In genomic region chr12:1117970-1118563, GRCh38 we compare ENCODE assay signal across 8 cellular contexts.
A peak's percentile ranks its signal among the peaks of the same experiment; 100 is the strongest.
DNase-seq lines count a peak whose midpoint lies in the region; ATAC-seq lines count a peak whose summit lies in the region.

No MANE protein-coding gene starts in this region.

- no peaks in the 10 kb centered on the region for H3K9me3 ChIP-seq in effector memory CD4-positive, alpha-beta T cell (ENCODE audit: control insufficient read depth, low read length)

- no peak overlapping the region for H3K27ac Mint-ChIP-seq in activated CD4-positive, alpha-beta memory T cell treated with anti-CD3 and anti-CD28 coated beads for 36 hours
- H3K27ac Mint-ChIP-seq in memory B cell: no peak overlapping the region

- peaks cover 17% of the 10 kb centered on the region for H3K4me1 Mint-ChIP-seq in activated CD4-positive, alpha-beta memory T cell treated with anti-CD3 and anti-CD28 coated beads for 36 hours (ENCODE audit: low read depth)
- H3K4me1 Mint-ChIP-seq in memory B cell: no peaks in the 10 kb centered on the region

- no peaks in the 10 kb centered on the region for H3K36me3 Mint-ChIP-seq in activated CD4-positive, alpha-beta memory T cell treated with anti-CD3 and anti-CD28 coated beads for 36 hours
- H3K36me3 Mint-ChIP-seq in memory B cell: peaks cover 5% of the 10 kb centered on the region

- no peaks in the 10 kb centered on the region for H3K27me3 Mint-ChIP-seq in activated CD4-positive, alpha-beta memory T cell treated with anti-CD3 and anti-CD28 coated beads for 36 hours
- no peaks in the 10 kb centered on the region for H3K27me3 Mint-ChIP-seq in memory B cell

- no peaks in the 10 kb centered on the region for H3K9me3 Mint-ChIP-seq in activated CD4-positive, alpha-beta memory T cell treated with anti-CD3 and anti-CD28 coated beads for 36 hours
- H3K9me3 Mint-ChIP-seq in memory B cell: no peaks in the 10 kb centered on the region

- peaks cover 7% of the 10 kb centered on the region for H3K4me1 ChIP-seq in effector memory CD4-positive, alpha-beta T cell (ENCODE audit: control insufficient read depth, insufficient read depth, low read length, poor library complexity, severe bottlenecking)

- no peaks in the 10 kb centered on the region for H3K36me3 ChIP-seq in effector memory CD4-positive, alpha-beta T cell (ENCODE audit: control insufficient read depth, insufficient read depth, low read length)

- H3K27me3 ChIP-seq in effector memory CD4-positive, alpha-beta T cell (replicated peaks; ENCODE audit: control insufficient read depth, insufficient read depth, low read length, poor library complexity, severe bottlenecking): no peaks in the 10 kb centered on the region

- POLR2A ChIA-PET in activated CD4-positive, alpha-beta memory T cell treated with anti-CD3 and anti-CD28 coated beads for 36 hours (lab: Charles Lee): interaction anchor here (0.8 to 1.2 kb wide), 2 partner anchors 168 to 475 kb away, joined by 3 read pairs; partner anchors contain the start of gene RAD52

- H3K27ac ChIP-seq in effector memory CD4-positive, alpha-beta T cell (ENCODE audit: insufficient read depth, low read length, poor library complexity, severe bottlenecking): no peak overlapping the region

- H3K4me3 Mint-ChIP-seq in activated CD4-positive, alpha-beta memory T cell treated with anti-CD3 and anti-CD28 coated beads for 36 hours: no peak overlapping the region
- H3K4me3 Mint-ChIP-seq in memory B cell: no peak overlapping the region

- ATAC-seq in memory B cell (ENCODE audit: low read depth): peak; percentile 57

- no peak overlapping the region for H3K4me3 ChIP-seq in effector memory CD4-positive, alpha-beta T cell (ENCODE audit: insufficient read depth, low read depth, low read length, poor library complexity, severe bottlenecking)

- CTCF ChIA-PET in activated CD4-positive, alpha-beta memory T cell treated with anti-CD3 and anti-CD28 coated beads for 36 hours (lab: Charles Lee): interaction anchor here (0.5 to 8.2 kb wide), 116 partner anchors 8 to 822 kb away, joined by 3 to 308 read pairs (median 4); partner anchors contain the start of genes ERC1, RAD52 and WNT5B

- DNase-seq in AG20443 (ENCODE audit: low spot score): peak; percentile 48
- DNase-seq in HK-2 (ENCODE audit: unreplicated experiment): peak; percentile 60
- DNase-seq in NCI-H774 (lab: John Stamatoyannopoulos, UW): peak; percentile 85
- DNase-seq in activated CD4-positive, alpha-beta memory T cell treated with anti-CD3 and anti-CD28 coated beads for 36 hours: peak; percentile 78
- peak; percentile 34 to 57 (median 44) for DNase-seq in effector memory CD4-positive, alpha-beta T cell
- DNase-seq in memory B cell (ENCODE audit: low spot score in 2 of 2): peak; percentile 59 to 61
- DNase-seq in stimulated activated CD8-positive, alpha-beta memory T cell treated with anti-CD3 and anti-CD28 coated beads, Interleukin-15, amount 100 ng/mL, for 48 hours (ENCODE audit: low read depth in 2 of 2): peak; percentile 13 to 43
- DNase-seq in epidermal melanocyte (ENCODE audit: insufficient read length, low spot score): no peak

- intact Hi-C loops in activated CD4-positive, alpha-beta memory T cell treated with anti-CD3 and anti-CD28 coated beads for 36 hours (cut with micrococcal nuclease): loop anchor here (1.0 to 5.0 kb wide), 2 partner anchors 94 to 465 kb away; no protein-coding TSS in a partner anchor
